In the genomic region with DNA sequence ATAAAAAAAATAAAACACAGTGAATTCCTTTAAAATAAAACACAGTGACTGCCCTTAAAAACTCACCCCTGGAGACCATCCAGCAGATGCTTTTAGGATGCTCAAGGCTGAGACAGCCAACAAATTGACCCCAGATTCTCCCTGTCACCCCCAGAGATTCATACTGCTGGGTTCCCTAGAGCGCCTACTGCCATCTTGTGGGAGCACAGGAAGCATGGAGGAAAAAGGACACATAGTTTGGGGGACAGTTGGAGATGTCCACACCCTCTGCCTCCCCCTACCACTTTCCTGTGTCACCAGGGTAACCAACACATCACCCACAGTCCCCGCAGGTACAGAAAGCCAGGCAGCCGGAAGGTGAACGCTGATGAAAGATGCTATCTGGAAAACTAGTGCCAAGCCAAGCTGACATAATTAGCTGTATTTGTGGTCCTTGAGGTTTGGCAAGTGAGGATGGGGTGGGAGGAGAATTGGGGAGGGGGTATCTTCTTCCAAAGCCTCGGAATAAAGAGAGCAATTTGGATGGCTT, we compare ENCODE assay signal across 1 cellular context.
TF ChIP-seq lines count a peak whose summit lies in the region.

No MANE protein-coding gene starts in this region.

TF ChIP-seq in SK-N-SH treated with all-trans-retinoic acid at 6 μM for 48 hours, 23 proteins besides CTCF, POLR2A, EP300 and RAD21 (continued from another document):
- no peak for TF ChIP-seq PATZ1 (CRISPR knock-in tag; IDR thresholded peaks at IDR 0.05; ENCODE audit: borderline replicate concordance)
- no peak for TF ChIP-seq POU6F1 (CRISPR knock-in tag; IDR thresholded peaks at IDR 0.05; ENCODE audit: borderline replicate concordance, low read depth)
- no peak for TF ChIP-seq ZC3H10 (CRISPR knock-in tag; IDR thresholded peaks at IDR 0.05)
